In genomic region chr18:30150466-30151019, GRCh38 we compare ENCODE assay signal across 18 cellular contexts.
DNase-seq lines count a peak whose midpoint lies in the region; ATAC-seq and TF ChIP-seq lines count a peak whose summit lies in the region.
"Had no signal": no experiment of that assay in that cellular context is flagged by ENCODE, and none has a peak within 500 bp of the region (broad histone marks: within the 10 kb centered on the region; RNA-seq: fewer than 3 reads in every experiment).

No MANE protein-coding gene starts in this region.

- POLR2A ChIA-PET in HEK293 (lab: Yijun Ruan, JAX), result no interaction called here
- POLR2A ChIA-PET in PC-3 (lab: Charles Lee; ENCODE audit: unreplicated experiment), result interaction anchor here (0.7 kb wide), 1 partner anchor 303 kb away, joined by 3 read pairs; no protein-coding TSS in a partner anchor
- POLR2A ChIA-PET in CD8-positive, alpha-beta T cell (lab: Charles Lee), result no interaction called here

- H3K4me3 ChIP-seq in HEK293 (ENCODE audit: low read depth, low read length) (no peak overlapping the region), PC-3 (ENCODE audit: low read length) (no peak overlapping the region)
- H3K4me3 ChIP-seq in CD8-positive, alpha-beta T cell (ENCODE audit: low read depth, low read length), result no peak overlapping the region
- H3K4me3 ChIP-seq: A549, GM23338 had no signal

- ATAC-seq in PC-3, result peak; percentile 69
- no peak for ATAC-seq in CD8-positive, alpha-beta T cell
- ATAC-seq: A549, GM23338, HCT116 had no signal

- H3K9me3 ChIP-seq in HEK293 (ENCODE audit: control insufficient read depth, insufficient read depth, low read depth, low read length) (no peaks in the 10 kb centered on the region), PC-3 (ENCODE audit: low read length) (no peaks in the 10 kb centered on the region)
- no peaks in the 10 kb centered on the region for H3K9me3 ChIP-seq in CD8-positive, alpha-beta T cell (ENCODE audit: low read length)
- H3K9me3 ChIP-seq: A549, Caco-2 had no signal

- no peak overlapping the region for H2AFZ ChIP-seq in PC-3 (ENCODE audit: low read length)
- H2AFZ ChIP-seq: GM23338 had no signal

- H3K4me1 ChIP-seq in HEK293 (ENCODE audit: control insufficient read depth, insufficient read depth, low read length), result no peaks in the 10 kb centered on the region
- H3K4me1 ChIP-seq in PC-3 (ENCODE audit: insufficient read depth, low read length), result no peaks in the 10 kb centered on the region
- H3K4me1 ChIP-seq in CD8-positive, alpha-beta T cell (ENCODE audit: insufficient read depth, low read length), result no peaks in the 10 kb centered on the region
- H3K4me1 ChIP-seq: A549, Caco-2 had no signal

- intact Hi-C loops in PC-3 (cut with micrococcal nuclease), result no loop called here
- intact Hi-C loops in CD8-positive, alpha-beta T cell (cut with DNase I, micrococcal nuclease), result loop anchor here in 1 of 2 experiments (10.0 kb wide), 1 partner anchor 114 kb away; no protein-coding TSS in a partner anchor

- H3K27ac ChIP-seq in HEK293 (ENCODE audit: extremely low read depth, low read depth, low read length), result no peak overlapping the region
- no peak overlapping the region for H3K27ac ChIP-seq in PC-3 (ENCODE audit: low read length)
- no peak overlapping the region for H3K27ac ChIP-seq in CD8-positive, alpha-beta T cell (ENCODE audit: low read depth, low read length)
- H3K27ac ChIP-seq: A549 had no signal

- H3K4me3 Mint-ChIP-seq in nephron, result no peak overlapping the region
- no peak overlapping the region for H3K4me3 Mint-ChIP-seq in CD8-positive, alpha-beta T cell
- H3K4me3 Mint-ChIP-seq: CD4-positive, alpha-beta memory T cell; GM23338; H9 had no signal

- DNase-seq in PC-3, result no peak
- DNase-seq in CD8-positive, alpha-beta T cell, result no peak
- DNase-seq in HUDEP-2 (lab: John Stamatoyannopoulos, UW; ENCODE audit: unreplicated experiment in 76 of 76), result no peak
- no peak for DNase-seq in MV-4-11 (lab: John Stamatoyannopoulos, UW)
- DNase-seq: 8988T; ACHN; C1 segment of cervical spinal cord; Caco-2; CD4-positive, alpha-beta memory T cell; DMS 273 treated with DMSO at 0.1 percent for 48 hours; DMS79 treated with DMSO at 0.1 percent for 48 hours; GF-D8; H9 had no signal

- H3K9ac ChIP-seq in PC-3 (ENCODE audit: low read length), result no peak overlapping the region

- no peaks in the 10 kb centered on the region for H3F3A ChIP-seq in PC-3 (ENCODE audit: low read length, unreplicated experiment)

- H3K9me2 ChIP-seq in PC-3 (replicated peaks; ENCODE audit: low read length), result no peaks in the 10 kb centered on the region

- H3K9me3 Mint-ChIP-seq in nephron, result no peaks in the 10 kb centered on the region
- H3K9me3 Mint-ChIP-seq in CD8-positive, alpha-beta T cell, result peaks cover 8% of the 10 kb centered on the region
- H3K9me3 Mint-ChIP-seq: GM23338 had no signal

- no peaks in the 10 kb centered on the region for H3K36me3 ChIP-seq in HEK293 (ENCODE audit: control insufficient read depth in 2 of 2, insufficient read depth in 1 of 2, low read length in 2 of 2)
- H3K36me3 ChIP-seq in PC-3 (ENCODE audit: low read depth, low read length), result no peaks in the 10 kb centered on the region
- no peaks in the 10 kb centered on the region for H3K36me3 ChIP-seq in CD8-positive, alpha-beta T cell (ENCODE audit: insufficient read depth, low read length)

- BruUV-seq in PC-3 (replicated peaks; lab: Mats Ljungman, UMichigan), result no TSS peak

- H3K79me2 ChIP-seq in PC-3 (ENCODE audit: low read length), result no peaks in the 10 kb centered on the region

- H4K20me1 ChIP-seq in PC-3 (ENCODE audit: low read length), result no peaks in the 10 kb centered on the region

- no peaks in the 10 kb centered on the region for H3K4me1 Mint-ChIP-seq in nephron
- H3K4me1 Mint-ChIP-seq in CD8-positive, alpha-beta T cell (ENCODE audit: low read depth), result no peaks in the 10 kb centered on the region
- H3K4me1 Mint-ChIP-seq: CD4-positive, alpha-beta memory T cell; GM23338; H9 had no signal

- CTCF ChIA-PET in HEK293 (lab: Yijun Ruan, JAX) (interaction anchor here (1.1 kb wide), 1 partner anchor 276 kb away, joined by 3 read pairs; no protein-coding TSS in a partner anchor), PC-3 (lab: Charles Lee) (no interaction called here)
- CTCF ChIA-PET in CD8-positive, alpha-beta T cell (lab: Charles Lee), result no interaction called here

- no peak overlapping the region for H3K4me2 ChIP-seq in PC-3 (ENCODE audit: low read length)
- H3K4me2 ChIP-seq: A549, GM23338 had no signal

- H3K27ac Mint-ChIP-seq in nephron, result peak overlapping the region in 2 of 3 experiments; percentile 35
- no peak overlapping the region for H3K27ac Mint-ChIP-seq in CD8-positive, alpha-beta T cell
- H3K27ac Mint-ChIP-seq: CD4-positive, alpha-beta memory T cell; GM23338; H9 had no signal

- TF ChIP-seq CTCF in HEK293 (tag by site-specific recombination; IDR thresholded peaks at IDR 0.05), result no peak
- no peak for TF ChIP-seq CTCF in PC-3 (conservative IDR thresholded peaks at IDR 0.05; ENCODE audit: low read depth, low read length)
- no peak for TF ChIP-seq CTCF in nephron (IDR thresholded peaks at IDR 0.05; ENCODE audit: unreplicated experiment in 3 of 3)
- no peak for TF ChIP-seq CTCF in CD8-positive, alpha-beta T cell (IDR thresholded peaks at IDR 0.05)

- no peaks in the 10 kb centered on the region for H3K36me3 Mint-ChIP-seq in nephron (ENCODE audit: low read depth)
- H3K36me3 Mint-ChIP-seq in CD8-positive, alpha-beta T cell, result no peaks in the 10 kb centered on the region
- H3K36me3 Mint-ChIP-seq: CD4-positive, alpha-beta memory T cell had no signal

- no peaks in the 10 kb centered on the region for H3K27me3 Mint-ChIP-seq in nephron (ENCODE audit: low read depth)
- H3K27me3 Mint-ChIP-seq in CD8-positive, alpha-beta T cell (ENCODE audit: low read depth), result no peaks in the 10 kb centered on the region
- H3K27me3 Mint-ChIP-seq: CD4-positive, alpha-beta memory T cell had no signal

- no peaks in the 10 kb centered on the region for H3K27me3 ChIP-seq in PC-3 (ENCODE audit: low read length)
- no peaks in the 10 kb centered on the region for H3K27me3 ChIP-seq in CD8-positive, alpha-beta T cell (ENCODE audit: insufficient read depth, low read length)

TF ChIP-seq in HEK293, 187 proteins besides CTCF, POLR2A, EP300 and RAD21:
- TF ChIP-seq HIC1 (tag by site-specific recombination; IDR thresholded peaks at IDR 0.05), result 0 out of 2 replicates have a peak, but pooled peaks have one; percentile 19
- peak; percentile 20; the same call in 1 of the 2 replicates for TF ChIP-seq HOXD13 (CRISPR knock-in tag; IDR thresholded peaks at IDR 0.05; ENCODE audit: borderline replicate concordance)
- no peak for TF ChIP-seq ZNF658 (tag by site-specific recombination; IDR thresholded peaks at IDR 0.05)
- no peak for TF ChIP-seq KLF1 (tag by site-specific recombination; IDR thresholded peaks at IDR 0.05)
- 0 out of 2 replicates have a peak, but pooled peaks have one; percentile 35 for TF ChIP-seq TCF7L2 (IDR thresholded peaks at IDR 0.05; ENCODE audit: borderline replicate concordance, low read depth, low read length)
